Comparison of ENCODE assay signal across 1 cellular context in the genomic region with DNA sequence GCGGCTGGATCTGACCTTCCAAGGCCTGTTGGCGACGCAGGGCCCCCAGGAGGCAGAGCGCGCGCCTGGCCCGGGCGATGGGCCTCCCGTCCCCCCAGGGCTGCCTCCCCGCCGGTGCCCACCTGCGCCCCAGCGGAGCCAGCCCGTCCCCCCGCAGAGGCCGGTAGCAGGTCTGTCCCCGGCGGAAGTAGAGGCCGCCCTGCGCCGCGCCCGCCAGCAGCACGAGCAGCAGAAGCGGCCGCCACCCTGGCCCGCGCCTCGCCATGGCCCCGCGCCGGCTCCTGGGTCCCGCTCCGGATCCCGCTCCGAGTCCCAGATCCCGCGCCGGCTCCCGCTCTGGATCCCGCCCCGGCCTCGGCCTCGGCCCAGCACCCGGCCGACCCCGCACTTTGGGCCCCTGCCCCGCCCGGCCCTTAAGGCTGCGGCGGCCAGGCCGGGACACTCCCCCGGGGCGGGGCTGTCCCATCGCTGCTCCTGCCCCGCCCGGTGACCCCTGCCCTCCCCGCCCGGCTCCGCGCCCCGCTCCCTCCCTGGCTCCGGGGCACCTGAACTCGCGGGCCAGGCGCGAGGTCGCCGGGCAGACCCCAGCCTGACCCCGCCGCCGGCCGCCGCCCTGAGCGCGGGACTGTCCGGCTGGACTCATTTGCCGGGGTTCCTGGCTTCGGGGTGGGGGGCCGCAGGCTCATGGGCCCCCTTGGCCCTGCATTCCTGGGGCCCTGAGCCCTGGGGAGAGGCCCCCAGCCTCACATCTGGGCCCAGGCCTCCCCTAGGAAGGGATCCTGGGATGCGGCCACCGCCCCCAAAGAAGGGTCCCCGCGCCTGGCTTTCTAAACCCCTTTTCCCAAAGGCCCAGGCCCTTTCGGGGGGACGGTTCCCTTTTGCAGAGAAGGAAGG.
TF ChIP-seq lines count a peak whose summit lies in the region.

A gene (minus strand): TSS at position 391 of the 894 bp plus-strand sequence. CDS start 126 bp downstream, at position 265.

TF ChIP-seq in K562, 482 proteins besides CTCF, POLR2A, EP300 and RAD21 (continued from another document and continues in another):
- TF ChIP-seq ZNF174 (CRISPR knock-in tag; IDR thresholded peaks at IDR 0.05) (no peak), KLF6 (CRISPR knock-in tag; IDR thresholded peaks at IDR 0.05; ENCODE audit: borderline replicate concordance) (no peak), SRSF7 (optimal IDR thresholded peaks at IDR 0.05; ENCODE audit: low read depth, low read length) (no peak), FOXJ3 (CRISPR knock-in tag; IDR thresholded peaks at IDR 0.05) (no peak), ARID2 (IDR thresholded peaks at IDR 0.05) (no peak), BCOR (IDR thresholded peaks at IDR 0.05) (no peak), KAT2B (IDR thresholded peaks at IDR 0.05; ENCODE audit: low read depth, low read length) (no peak), ZNF584 (CRISPR knock-in tag; IDR thresholded peaks at IDR 0.05; ENCODE audit: low read depth) (no peak), MAZ (CRISPR knock-in tag; conservative IDR thresholded peaks at IDR 0.05 in 1 of 2, IDR thresholded peaks at IDR 0.05 in 1 of 2) (peak; percentile 45 to 91), ZBTB8A (IDR thresholded peaks at IDR 0.05; ENCODE audit: partially characterized antibody) (no peak), ZNF232 (CRISPR knock-in tag; IDR thresholded peaks at IDR 0.05) (no peak), ZNF551 (CRISPR knock-in tag; IDR thresholded peaks at IDR 0.05) (no peak), ZNF24 (IDR thresholded peaks at IDR 0.05) (no peak), STAT5B (CRISPR knock-in tag; IDR thresholded peaks at IDR 0.05) (no peak), RBM15 (IDR thresholded peaks at IDR 0.05; ENCODE audit: insufficient read depth, low read length) (no peak), BACH1 (tag; IDR thresholded peaks at IDR 0.05) (no peak), ZNF77 (CRISPR knock-in tag; IDR thresholded peaks at IDR 0.05) (no peak), POLR2AphosphoS2 (IDR thresholded peaks at IDR 0.05; ENCODE audit: low read length) (no peak), PTTG1 (tag; IDR thresholded peaks at IDR 0.05; ENCODE audit: low read depth) (no peak), HDAC1 (IDR thresholded peaks at IDR 0.05) (no peak; a peak in 1 of 4 replicates), CHD4 (IDR thresholded peaks at IDR 0.05; ENCODE audit: insufficient read depth, insufficient replicate concordance, low read depth, low read length, poor library complexity, severe bottlenecking) (peak; percentile 46), SMAD2 (IDR thresholded peaks at IDR 0.05; ENCODE audit: low read depth, low read length) (no peak), EGR1 (conservative IDR thresholded peaks at IDR 0.05) (no peak), MCM2 (IDR thresholded peaks at IDR 0.05; ENCODE audit: low read depth) (no peak), RBM22 (IDR thresholded peaks at IDR 0.05; ENCODE audit: low read depth, low read length, poor library complexity, severe bottlenecking) (peak; percentile 100), ZNF699 (CRISPR knock-in tag; IDR thresholded peaks at IDR 0.05; ENCODE audit: insufficient replicate concordance) (no peak), ZNF717 (CRISPR knock-in tag; IDR thresholded peaks at IDR 0.05) (no peak), YY1 (IDR thresholded peaks at IDR 0.05; ENCODE audit: borderline replicate concordance in 1 of 3, control insufficient read depth in 1 of 3, extremely low read depth in 1 of 3, insufficient read depth in 3 of 3, insufficient read length in 1 of 3, insufficient replicate concordance in 2 of 3, low read depth in 1 of 3, low read length in 2 of 3) (peak in 2 of 3 experiments; percentile 38 to 43), ZBTB7A (IDR thresholded peaks at IDR 0.05; ENCODE audit: borderline replicate concordance, control insufficient read depth, low read depth, low read length) (peak; percentile 42; the same call in 1 of the 2 replicates), CXXC5 (CRISPR knock-in tag; IDR thresholded peaks at IDR 0.05) (peak; percentile 59), FOXK1 (CRISPR knock-in tag; IDR thresholded peaks at IDR 0.05; ENCODE audit: borderline replicate concordance) (no peak), KDM4B (IDR thresholded peaks at IDR 0.05; ENCODE audit: borderline replicate concordance in 2 of 2, low read depth in 1 of 2) (no peak), CBX5 (IDR thresholded peaks at IDR 0.05; ENCODE audit: borderline replicate concordance, low read depth) (no peak)
- TF ChIP-seq, protein P1, sequence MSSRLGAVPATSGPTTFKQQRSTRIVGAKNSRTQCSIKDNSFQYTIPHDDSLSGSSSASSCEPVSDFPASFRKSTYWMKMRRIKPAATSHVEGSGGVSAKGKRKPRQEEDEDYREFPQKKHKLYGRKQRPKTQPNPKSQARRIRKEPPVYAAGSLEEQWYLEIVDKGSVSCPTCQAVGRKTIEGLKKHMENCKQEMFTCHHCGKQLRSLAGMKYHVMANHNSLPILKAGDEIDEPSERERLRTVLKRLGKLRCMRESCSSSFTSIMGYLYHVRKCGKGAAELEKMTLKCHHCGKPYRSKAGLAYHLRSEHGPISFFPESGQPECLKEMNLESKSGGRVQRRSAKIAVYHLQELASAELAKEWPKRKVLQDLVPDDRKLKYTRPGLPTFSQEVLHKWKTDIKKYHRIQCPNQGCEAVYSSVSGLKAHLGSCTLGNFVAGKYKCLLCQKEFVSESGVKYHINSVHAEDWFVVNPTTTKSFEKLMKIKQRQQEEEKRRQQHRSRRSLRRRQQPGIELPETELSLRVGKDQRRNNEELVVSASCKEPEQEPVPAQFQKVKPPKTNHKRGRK (tag; IDR thresholded peaks at IDR 0.05): no peak
- TF ChIP-seq, protein P2, sequence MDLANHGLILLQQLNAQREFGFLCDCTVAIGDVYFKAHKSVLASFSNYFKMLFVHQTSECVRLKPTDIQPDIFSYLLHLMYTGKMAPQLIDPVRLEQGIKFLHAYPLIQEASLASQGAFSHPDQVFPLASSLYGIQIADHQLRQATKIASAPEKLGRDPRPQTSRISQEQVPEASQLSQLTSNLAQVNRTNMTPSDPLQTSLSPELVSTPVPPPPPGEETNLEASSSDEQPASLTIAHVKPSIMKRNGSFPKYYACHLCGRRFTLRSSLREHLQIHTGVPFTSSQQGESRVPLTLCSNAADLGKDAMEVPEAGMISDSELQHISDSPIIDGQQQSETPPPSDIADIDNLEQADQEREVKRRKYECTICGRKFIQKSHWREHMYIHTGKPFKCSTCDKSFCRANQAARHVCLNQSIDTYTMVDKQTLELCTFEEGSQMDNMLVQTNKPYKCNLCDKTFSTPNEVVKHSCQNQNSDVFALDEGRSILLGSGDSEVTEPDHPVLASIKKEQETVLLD (IDR thresholded peaks at IDR 0.05): no peak
- TF ChIP-seq, protein P3, sequence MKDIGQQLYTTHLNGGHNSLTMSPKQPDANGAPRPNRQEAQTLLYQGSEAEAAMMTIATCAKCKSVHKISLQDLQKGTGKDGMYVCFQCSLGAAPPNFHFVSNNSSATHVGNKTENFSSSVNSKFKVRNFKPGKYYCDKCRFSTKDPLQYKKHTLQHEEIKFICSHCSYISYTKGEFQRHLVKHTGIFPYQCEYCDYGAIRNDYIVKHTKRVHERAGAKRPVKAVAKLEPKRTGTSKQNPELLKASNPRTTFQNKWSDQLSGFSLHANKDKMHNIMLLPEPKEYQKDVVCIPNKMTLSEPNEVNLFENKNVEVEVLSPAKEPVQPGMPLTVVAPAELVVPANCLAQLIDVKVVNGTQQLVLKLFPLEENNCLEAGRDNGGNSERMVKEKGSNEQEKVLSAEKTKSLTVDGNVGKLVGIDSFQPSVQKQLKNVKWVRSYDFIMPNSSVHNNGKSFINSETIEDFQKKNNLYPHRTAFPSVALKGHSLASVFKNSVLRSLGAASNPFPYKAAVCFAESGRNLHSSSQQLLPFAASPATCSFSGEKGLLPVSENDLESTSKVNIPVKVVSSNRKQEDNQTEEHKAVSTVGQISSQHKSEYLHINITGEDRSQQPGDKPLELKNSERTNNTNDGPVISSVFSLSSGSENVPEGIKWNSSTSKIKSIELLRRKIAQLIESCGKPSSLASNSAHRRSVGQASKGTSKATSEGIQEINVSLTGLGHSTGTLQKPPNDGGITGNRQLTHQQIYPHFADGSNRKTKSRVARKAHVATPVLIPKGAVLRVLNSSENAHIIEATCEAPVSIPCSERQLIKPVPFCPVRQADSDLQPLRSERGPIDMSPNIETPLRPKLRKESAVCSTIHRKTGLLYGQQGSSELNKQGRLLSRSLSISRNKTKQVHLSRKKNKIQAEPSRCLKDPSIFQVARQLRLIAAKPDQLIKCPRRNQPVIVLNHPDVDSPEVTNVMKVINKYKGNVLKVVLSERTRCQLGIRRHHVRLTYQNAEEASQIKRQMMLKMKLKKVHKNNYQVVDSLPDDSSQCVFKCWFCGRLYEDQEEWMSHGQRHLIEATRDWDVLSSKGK (CRISPR knock-in tag; IDR thresholded peaks at IDR 0.05): no peak
- TF ChIP-seq, protein P4, sequence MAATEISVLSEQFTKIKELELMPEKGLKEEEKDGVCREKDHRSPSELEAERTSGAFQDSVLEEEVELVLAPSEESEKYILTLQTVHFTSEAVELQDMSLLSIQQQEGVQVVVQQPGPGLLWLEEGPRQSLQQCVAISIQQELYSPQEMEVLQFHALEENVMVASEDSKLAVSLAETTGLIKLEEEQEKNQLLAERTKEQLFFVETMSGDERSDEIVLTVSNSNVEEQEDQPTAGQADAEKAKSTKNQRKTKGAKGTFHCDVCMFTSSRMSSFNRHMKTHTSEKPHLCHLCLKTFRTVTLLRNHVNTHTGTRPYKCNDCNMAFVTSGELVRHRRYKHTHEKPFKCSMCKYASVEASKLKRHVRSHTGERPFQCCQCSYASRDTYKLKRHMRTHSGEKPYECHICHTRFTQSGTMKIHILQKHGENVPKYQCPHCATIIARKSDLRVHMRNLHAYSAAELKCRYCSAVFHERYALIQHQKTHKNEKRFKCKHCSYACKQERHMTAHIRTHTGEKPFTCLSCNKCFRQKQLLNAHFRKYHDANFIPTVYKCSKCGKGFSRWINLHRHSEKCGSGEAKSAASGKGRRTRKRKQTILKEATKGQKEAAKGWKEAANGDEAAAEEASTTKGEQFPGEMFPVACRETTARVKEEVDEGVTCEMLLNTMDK (IDR thresholded peaks at IDR 0.05; ENCODE audit: borderline replicate concordance, insufficient read depth, low read depth, low read length, poor library complexity, severe bottlenecking): peak; percentile 18
- TF ChIP-seq, protein P5, sequence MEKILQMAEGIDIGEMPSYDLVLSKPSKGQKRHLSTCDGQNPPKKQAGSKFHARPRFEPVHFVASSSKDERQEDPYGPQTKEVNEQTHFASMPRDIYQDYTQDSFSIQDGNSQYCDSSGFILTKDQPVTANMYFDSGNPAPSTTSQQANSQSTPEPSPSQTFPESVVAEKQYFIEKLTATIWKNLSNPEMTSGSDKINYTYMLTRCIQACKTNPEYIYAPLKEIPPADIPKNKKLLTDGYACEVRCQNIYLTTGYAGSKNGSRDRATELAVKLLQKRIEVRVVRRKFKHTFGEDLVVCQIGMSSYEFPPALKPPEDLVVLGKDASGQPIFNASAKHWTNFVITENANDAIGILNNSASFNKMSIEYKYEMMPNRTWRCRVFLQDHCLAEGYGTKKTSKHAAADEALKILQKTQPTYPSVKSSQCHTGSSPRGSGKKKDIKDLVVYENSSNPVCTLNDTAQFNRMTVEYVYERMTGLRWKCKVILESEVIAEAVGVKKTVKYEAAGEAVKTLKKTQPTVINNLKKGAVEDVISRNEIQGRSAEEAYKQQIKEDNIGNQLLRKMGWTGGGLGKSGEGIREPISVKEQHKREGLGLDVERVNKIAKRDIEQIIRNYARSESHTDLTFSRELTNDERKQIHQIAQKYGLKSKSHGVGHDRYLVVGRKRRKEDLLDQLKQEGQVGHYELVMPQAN (IDR thresholded peaks at IDR 0.05; ENCODE audit: borderline replicate concordance): no peak
- TF ChIP-seq, protein P6, sequence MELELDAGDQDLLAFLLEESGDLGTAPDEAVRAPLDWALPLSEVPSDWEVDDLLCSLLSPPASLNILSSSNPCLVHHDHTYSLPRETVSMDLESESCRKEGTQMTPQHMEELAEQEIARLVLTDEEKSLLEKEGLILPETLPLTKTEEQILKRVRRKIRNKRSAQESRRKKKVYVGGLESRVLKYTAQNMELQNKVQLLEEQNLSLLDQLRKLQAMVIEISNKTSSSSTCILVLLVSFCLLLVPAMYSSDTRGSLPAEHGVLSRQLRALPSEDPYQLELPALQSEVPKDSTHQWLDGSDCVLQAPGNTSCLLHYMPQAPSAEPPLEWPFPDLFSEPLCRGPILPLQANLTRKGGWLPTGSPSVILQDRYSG (tag; conservative IDR thresholded peaks at IDR 0.05; ENCODE audit: low read depth): no peak
- TF ChIP-seq, protein P7, sequence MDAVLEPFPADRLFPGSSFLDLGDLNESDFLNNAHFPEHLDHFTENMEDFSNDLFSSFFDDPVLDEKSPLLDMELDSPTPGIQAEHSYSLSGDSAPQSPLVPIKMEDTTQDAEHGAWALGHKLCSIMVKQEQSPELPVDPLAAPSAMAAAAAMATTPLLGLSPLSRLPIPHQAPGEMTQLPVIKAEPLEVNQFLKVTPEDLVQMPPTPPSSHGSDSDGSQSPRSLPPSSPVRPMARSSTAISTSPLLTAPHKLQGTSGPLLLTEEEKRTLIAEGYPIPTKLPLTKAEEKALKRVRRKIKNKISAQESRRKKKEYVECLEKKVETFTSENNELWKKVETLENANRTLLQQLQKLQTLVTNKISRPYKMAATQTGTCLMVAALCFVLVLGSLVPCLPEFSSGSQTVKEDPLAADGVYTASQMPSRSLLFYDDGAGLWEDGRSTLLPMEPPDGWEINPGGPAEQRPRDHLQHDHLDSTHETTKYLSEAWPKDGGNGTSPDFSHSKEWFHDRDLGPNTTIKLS (IDR thresholded peaks at IDR 0.05; ENCODE audit: borderline replicate concordance, low read depth): peak; percentile 96; the same call in 1 of the 2 replicates
- TF ChIP-seq, protein P8, sequence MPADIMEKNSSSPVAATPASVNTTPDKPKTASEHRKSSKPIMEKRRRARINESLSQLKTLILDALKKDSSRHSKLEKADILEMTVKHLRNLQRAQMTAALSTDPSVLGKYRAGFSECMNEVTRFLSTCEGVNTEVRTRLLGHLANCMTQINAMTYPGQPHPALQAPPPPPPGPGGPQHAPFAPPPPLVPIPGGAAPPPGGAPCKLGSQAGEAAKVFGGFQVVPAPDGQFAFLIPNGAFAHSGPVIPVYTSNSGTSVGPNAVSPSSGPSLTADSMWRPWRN (IDR thresholded peaks at IDR 0.05; ENCODE audit: low read depth): no peak
- TF ChIP-seq, protein P9, sequence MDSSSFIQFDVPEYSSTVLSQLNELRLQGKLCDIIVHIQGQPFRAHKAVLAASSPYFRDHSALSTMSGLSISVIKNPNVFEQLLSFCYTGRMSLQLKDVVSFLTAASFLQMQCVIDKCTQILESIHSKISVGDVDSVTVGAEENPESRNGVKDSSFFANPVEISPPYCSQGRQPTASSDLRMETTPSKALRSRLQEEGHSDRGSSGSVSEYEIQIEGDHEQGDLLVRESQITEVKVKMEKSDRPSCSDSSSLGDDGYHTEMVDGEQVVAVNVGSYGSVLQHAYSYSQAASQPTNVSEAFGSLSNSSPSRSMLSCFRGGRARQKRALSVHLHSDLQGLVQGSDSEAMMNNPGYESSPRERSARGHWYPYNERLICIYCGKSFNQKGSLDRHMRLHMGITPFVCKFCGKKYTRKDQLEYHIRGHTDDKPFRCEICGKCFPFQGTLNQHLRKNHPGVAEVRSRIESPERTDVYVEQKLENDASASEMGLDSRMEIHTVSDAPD (CRISPR knock-in tag; IDR thresholded peaks at IDR 0.05): no peak
- TF ChIP-seq, protein P10, sequence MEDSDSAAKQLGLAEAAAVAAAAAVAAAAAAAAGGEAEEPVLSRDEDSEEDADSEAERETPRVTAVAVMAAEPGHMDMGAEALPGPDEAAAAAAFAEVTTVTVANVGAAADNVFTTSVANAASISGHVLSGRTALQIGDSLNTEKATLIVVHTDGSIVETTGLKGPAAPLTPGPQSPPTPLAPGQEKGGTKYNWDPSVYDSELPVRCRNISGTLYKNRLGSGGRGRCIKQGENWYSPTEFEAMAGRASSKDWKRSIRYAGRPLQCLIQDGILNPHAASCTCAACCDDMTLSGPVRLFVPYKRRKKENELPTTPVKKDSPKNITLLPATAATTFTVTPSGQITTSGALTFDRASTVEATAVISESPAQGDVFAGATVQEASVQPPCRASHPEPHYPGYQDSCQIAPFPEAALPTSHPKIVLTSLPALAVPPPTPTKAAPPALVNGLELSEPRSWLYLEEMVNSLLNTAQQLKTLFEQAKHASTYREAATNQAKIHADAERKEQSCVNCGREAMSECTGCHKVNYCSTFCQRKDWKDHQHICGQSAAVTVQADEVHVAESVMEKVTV (CRISPR knock-in tag; IDR thresholded peaks at IDR 0.05): no peak
